8 cellular contexts compared by ENCODE assay signal in genomic region chr6:140857734-140858380, GRCh38.
A peak's percentile ranks its signal among the peaks of the same experiment; 100 is the strongest.
DNase-seq lines count a peak whose midpoint lies in the region; ATAC-seq and TF ChIP-seq lines count a peak whose summit lies in the region.

No MANE protein-coding gene starts in this region.

- no peak for TF ChIP-seq CTCF in tibial artery (IDR thresholded peaks at IDR 0.05)

- peaks cover 0 to 36% (median 15%) of the 10 kb centered on the region in 4 donors for H3K4me1 ChIP-seq in tibial artery

- TF ChIP-seq POLR2A in erythroblast (IDR thresholded peaks at IDR 0.05; ENCODE audit: low read length): no peak

- peak overlapping the region; percentile 48 to 60 for H3K27ac ChIP-seq in tibial artery

- DNase-seq in NCI-H1105 treated with DMSO at 0.1 percent for 48 hours (lab: John Stamatoyannopoulos, UW) (peak; percentile 20), NCI-H1105 (lab: John Stamatoyannopoulos, UW) (no peak), amniotic epithelial cell (ENCODE audit: low read depth) (peak; percentile 99), inferior parietal cortex (ENCODE audit: extremely low spot score) (peak; percentile 70), tibial artery (no peak), mesenteric fat pad (ENCODE audit: low spot score) (no peak), erythroblast (lab: John Stamatoyannopoulos, UW) (no peak)

- H3K9me3 ChIP-seq in tibial artery: no peaks in the 10 kb centered on the region

- H3K4me3 ChIP-seq in tibial artery: no peak overlapping the region

- H3K27me3 ChIP-seq in tibial artery: no peaks in the 10 kb centered on the region

- intact Hi-C loops in tibial artery (cut with DNase I; ENCODE audit: low total_unique reads): no loop called here

- no peaks in the 10 kb centered on the region for H3K36me3 ChIP-seq in tibial artery

- no peak for ATAC-seq in GM19328 (IDR thresholded peaks at IDR 0.05; ENCODE audit: unreplicated experiment)

Comparison
In these comparisons a context has a peak if more than half of its experiments do, and no peak if none do; other contexts are left out.
1. DNase-seq: peak in NCI-H1105 treated with DMSO at 0.1 percent for 48 hours (single experiment), amniotic epithelial cell (single experiment) and inferior parietal cortex (single experiment); none in NCI-H1105 (single experiment), tibial artery (0 of 2), mesenteric fat pad (single experiment) and erythroblast (0 of 2).